23 cellular contexts compared by ENCODE assay signal in genomic region chr19:46727036-46727501, GRCh38. TPM values are rescaled to one million over a fixed set of nuclear protein-coding genes. Genes with fewer than 3 reads are reported as not detected.
DNase-seq lines count a peak whose midpoint lies in the region; ATAC-seq and TF ChIP-seq lines count a peak whose summit lies in the region.
"Had no signal": no experiment of that assay in that cellular context is flagged by ENCODE, and none has a peak within 500 bp of the region (broad histone marks: within the 10 kb centered on the region; RNA-seq: fewer than 3 reads in every experiment).

No MANE protein-coding gene starts in this region.

- H3K9me3 ChIP-seq in BLaER1 (no peaks in the 10 kb centered on the region), IMR-90 (ENCODE audit: control insufficient read depth, insufficient read depth, low read length) (no peaks in the 10 kb centered on the region), gastroesophageal sphincter (no peaks in the 10 kb centered on the region), neuronal stem cell (replicated peaks in 1 of 2; ENCODE audit: control insufficient read depth in 2 of 2, insufficient read depth in 1 of 2, low read depth in 1 of 2, low read length in 2 of 2) (peaks cover 0 to 2% of the 10 kb centered on the region in 2 donors)
- H3K9me3 ChIP-seq: esophagus squamous epithelium, neutrophil had no signal

- no peak for TF ChIP-seq EP300 in gastroesophageal sphincter (IDR thresholded peaks at IDR 0.05)

- H3K4me3 ChIP-seq in BLaER1: no peak overlapping the region
- H3K4me3 ChIP-seq in IMR-90 (ENCODE audit: insufficient read depth, low read depth, low read length): no peak overlapping the region
- no peak overlapping the region for H3K4me3 ChIP-seq in gastroesophageal sphincter
- no peak overlapping the region for H3K4me3 ChIP-seq in neuronal stem cell (ENCODE audit: low read length in 2 of 2)
- H3K4me3 ChIP-seq: esophagus squamous epithelium, GM23248 had no signal

- no peak overlapping the region for H3K14ac ChIP-seq in IMR-90 (replicated peaks; ENCODE audit: low read depth, low read length)
- H3K14ac ChIP-seq in neuronal stem cell (ENCODE audit: low read length): no peak overlapping the region

- H3K4me1 Mint-ChIP-seq in T-cell: peaks cover 10 to 25% (median 22%) of the 10 kb centered on the region in 3 donors

- H4K20me1 ChIP-seq in BLaER1 (peaks cover 100% of the 10 kb centered on the region), IMR-90 (ENCODE audit: insufficient read depth, low read length) (peaks cover 53% of the 10 kb centered on the region)

- no peak overlapping the region for H2BK12ac ChIP-seq in neuronal stem cell (ENCODE audit: low read length)

- WGBS in IMR-90 (ENCODE audit: extremely low coverage in 2 of 2, insufficient read length in 1 of 2), 2 experiments: 66% methylated on average over 10 of the region's 14 CpGs; no CpG with 5 or more reads in 1 of the 2 experiments
- WGBS in gastroesophageal sphincter (ENCODE audit: low coverage in 1 of 2), 2 donors: 32% methylated on average over 6 of the region's 14 CpGs; no CpG with 5 or more reads in 1 of the 2 donors
- WGBS in neuronal stem cell (ENCODE audit: extremely low coverage in 2 of 2, insufficient read length in 2 of 2, insufficient replicate concordance in 1 of 2), 2 donors: no CpG with 5 or more reads among the region's 14 CpGs

- peak overlapping the region; percentile 64; the same call in 1 of the 2 replicates for H3K27ac ChIP-seq in BLaER1
- no peak overlapping the region for H3K27ac ChIP-seq in IMR-90 (ENCODE audit: insufficient read depth, low read length)
- peak overlapping the region in 3 of 4 donors; percentile 49 to 65 (median 62) for H3K27ac ChIP-seq in gastroesophageal sphincter
- no peak overlapping the region for H3K27ac ChIP-seq in neuronal stem cell (replicated peaks; ENCODE audit: low read length)
- H3K27ac ChIP-seq: GM23248, neutrophil had no signal

- peaks cover 34% of the 10 kb centered on the region for H3K36me3 Mint-ChIP-seq in T-cell

- POLR2A ChIA-PET in IMR-90 (lab: Charles Lee; ENCODE audit: unreplicated experiment) (interaction anchor here (0.5 kb wide), 1 partner anchor 529 kb away, joined by 3 read pairs; the partner anchor contains the start of gene CCDC9), T-cell (lab: Charles Lee) (interaction anchor here in 1 of 2 donors (0.6 kb wide), 1 partner anchor 18 kb away, joined by 3 read pairs; no protein-coding TSS in a partner anchor)

- DNase-seq in IMR-90: no peak
- no peak for DNase-seq in neuronal stem cell (ENCODE audit: low spot score)
- DNase-seq in T-cell: no peak
- no peak for DNase-seq in cerebellar cortex (ENCODE audit: low spot score)
- no peak for DNase-seq in AML-193 (lab: John Stamatoyannopoulos, UW)
- DNase-seq: activated CD4-positive, alpha-beta T cell treated with anti-CD3 and anti-CD28 coated beads, Interleukin-2, amount 50 U/mL, for 48 hours; activated naive CD4-positive, alpha-beta T cell treated with anti-CD3 and anti-CD28 coated beads, Interleukin-2, amount 10 ng/mL, durations not matched to agents 7 days and 5 days; activated T-cell treated with anti-CD3 and anti-CD28 coated beads, Interleukin-2, amount 50 U/mL, for 1 hour; CD8-positive, alpha-beta memory T cell; esophagus squamous epithelium; GM23248; MM.1S; NCI-H1694; NCI-H345; stimulated activated naive CD4-positive, alpha-beta T cell had no signal

- peak overlapping the region; percentile 64 for H3K9ac ChIP-seq in BLaER1
- H3K9ac ChIP-seq in IMR-90 (ENCODE audit: low read depth, low read length): no peak overlapping the region
- H3K9ac ChIP-seq in neuronal stem cell (ENCODE audit: low read depth, low read length, poor library complexity): peak overlapping the region; percentile 15
- H3K9ac ChIP-seq: GM23248 had no signal

- H2BK15ac ChIP-seq in IMR-90 (ENCODE audit: low read depth, low read length): no peak overlapping the region
- H2BK15ac ChIP-seq in neuronal stem cell (ENCODE audit: low read length): no peak overlapping the region

- no peak overlapping the region for H3K56ac ChIP-seq in IMR-90 (ENCODE audit: extremely low read depth, insufficient read depth, low read length)

- peaks cover 100% of the 10 kb centered on the region for H3K4me1 ChIP-seq in BLaER1
- H3K4me1 ChIP-seq in IMR-90 (ENCODE audit: control insufficient read depth, insufficient read depth, low read length): peaks cover 13% of the 10 kb centered on the region
- peaks cover 0 to 53% (median 5%) of the 10 kb centered on the region in 3 donors for H3K4me1 ChIP-seq in gastroesophageal sphincter
- H3K4me1 ChIP-seq in neuronal stem cell (ENCODE audit: control insufficient read depth in 2 of 2, insufficient read depth in 1 of 2, low read depth in 1 of 2, low read length in 2 of 2): no peaks in the 10 kb centered on the region

- H2BK20ac ChIP-seq in IMR-90 (ENCODE audit: low read depth, low read length): no peak overlapping the region

- TF ChIP-seq RAD21 in IMR-90 (IDR thresholded peaks at IDR 0.05; ENCODE audit: low read length): no peak

- H4K8ac ChIP-seq in IMR-90 (ENCODE audit: low read depth in 2 of 2, low read length in 2 of 2): no peak overlapping the region
- H4K8ac ChIP-seq in neuronal stem cell (ENCODE audit: low read depth, low read length): no peak overlapping the region

- H2AK5ac ChIP-seq in IMR-90 (ENCODE audit: low read depth, low read length): no peak overlapping the region
- H2AK5ac ChIP-seq in neuronal stem cell (ENCODE audit: low read depth, low read length): no peak overlapping the region

- dilution Hi-C loops in IMR-90 (cut with HindIII; ENCODE audit: low sequenced_read_pairs, unreplicated experiment): no loop called here

- CTCF ChIA-PET in IMR-90 (lab: Yijun Ruan, JAX): no interaction called here
- CTCF ChIA-PET in T-cell (lab: Charles Lee): interaction anchor here in 1 of 2 donors (0.6 kb wide), 1 partner anchor 15 kb away, joined by 6 read pairs; no protein-coding TSS in a partner anchor

- H3K79me1 ChIP-seq in IMR-90 (ENCODE audit: low read depth in 1 of 2, low read length in 2 of 2): peaks cover 29 to 72% of the 10 kb centered on the region in 2 experiments
- peaks cover 14% of the 10 kb centered on the region for H3K79me1 ChIP-seq in neuronal stem cell (ENCODE audit: low read depth, low read length)

- in situ Hi-C loops in IMR-90 (cut with MboI; ENCODE audit: low sequenced_read_pairs): no loop called here

- no TSS peak for BruUV-seq in IMR-90 (replicated peaks; lab: Mats Ljungman, UMichigan)

- TF ChIP-seq POLR2A in IMR-90 (IDR thresholded peaks at IDR 0.05; ENCODE audit: low read depth, low read length) (no peak), gastroesophageal sphincter (IDR thresholded peaks at IDR 0.05) (no peak)

- no peak overlapping the region for H4K5ac ChIP-seq in IMR-90 (ENCODE audit: low read depth, low read length)

- no peaks in the 10 kb centered on the region for H3K27me3 ChIP-seq in BLaER1
- H3K27me3 ChIP-seq in IMR-90 (ENCODE audit: control insufficient read depth, insufficient read depth, low read length): no peaks in the 10 kb centered on the region
- H3K27me3 ChIP-seq in gastroesophageal sphincter: no peaks in the 10 kb centered on the region
- H3K27me3 ChIP-seq in neuronal stem cell (ENCODE audit: control insufficient read depth in 3 of 3, insufficient read depth in 3 of 3, low read depth in 1 of 3, low read length in 3 of 3): no peaks in the 10 kb centered on the region
- H3K27me3 ChIP-seq: esophagus squamous epithelium, neutrophil had no signal

- ATAC-seq in IMR-90 (ENCODE audit: low read depth) (no peak), gastroesophageal sphincter (peak; percentile 6), T-cell (replicated peaks in 1 of 4) (no peak), GM18502 (IDR thresholded peaks at IDR 0.05; ENCODE audit: poor library complexity, unreplicated experiment) (no peak)
- ATAC-seq: Panc1, SK-N-SH treated with all-trans-retinoic acid at 6 μM for 48 hours had no signal

- H2AFZ ChIP-seq in IMR-90 (replicated peaks; ENCODE audit: low read length, poor library complexity) (peak overlapping the region; percentile 59), neuronal stem cell (ENCODE audit: low read length) (no peak overlapping the region)
- H2AFZ ChIP-seq: GM23248 had no signal

- H3K9me3 Mint-ChIP-seq in T-cell: no peaks in the 10 kb centered on the region
- H3K9me3 Mint-ChIP-seq: activated naive CD4-positive, alpha-beta T cell treated with anti-CD3 and anti-CD28 coated beads, Interleukin-2, amount 10 ng/mL, durations not matched to agents 7 days and 5 days; CD8-positive, alpha-beta memory T cell; dendritic cell treated with granulocyte-macrophage colony-stimulating factor and Interleukin-4, amounts not matched to agents 40 ng/mL and 50 ng/mL, for 4 days; type B pancreatic cell had no signal

- no peak overlapping the region for H3K23ac ChIP-seq in IMR-90 (ENCODE audit: low read depth, low read length)
- H3K23ac ChIP-seq in neuronal stem cell (ENCODE audit: low read depth, low read length, poor library complexity): no peak overlapping the region

- peaks cover 14% of the 10 kb centered on the region; the same call in 1 of the 2 replicates for H3K9me1 ChIP-seq in IMR-90 (ENCODE audit: insufficient read depth, low read length)

- H3K4ac ChIP-seq in IMR-90 (ENCODE audit: low read depth, low read length) (no peak overlapping the region), neuronal stem cell (ENCODE audit: low read length) (no peak overlapping the region)

- H3K4me3 Mint-ChIP-seq in T-cell: no peak overlapping the region
- H3K4me3 Mint-ChIP-seq: activated naive CD4-positive, alpha-beta T cell treated with anti-CD3 and anti-CD28 coated beads, Interleukin-2, amount 10 ng/mL, durations not matched to agents 7 days and 5 days; dendritic cell treated with granulocyte-macrophage colony-stimulating factor and Interleukin-4, amounts not matched to agents 40 ng/mL and 50 ng/mL, for 4 days; type B pancreatic cell had no signal

- no peaks in the 10 kb centered on the region for H3K27me3 Mint-ChIP-seq in T-cell
- H3K27me3 Mint-ChIP-seq: activated naive CD4-positive, alpha-beta T cell treated with anti-CD3 and anti-CD28 coated beads, Interleukin-2, amount 10 ng/mL, durations not matched to agents 7 days and 5 days; CD8-positive, alpha-beta memory T cell; dendritic cell treated with granulocyte-macrophage colony-stimulating factor and Interleukin-4, amounts not matched to agents 40 ng/mL and 50 ng/mL, for 4 days; type B pancreatic cell had no signal

- H2BK5ac ChIP-seq in IMR-90 (ENCODE audit: low read depth, low read length, poor library complexity, severe bottlenecking) (no peak overlapping the region), neuronal stem cell (ENCODE audit: low read length) (peak overlapping the region; percentile 54)

- intact Hi-C loops in IMR-90 (cut with micrococcal nuclease): no loop called here

- H3K18ac ChIP-seq in IMR-90 (ENCODE audit: low read depth, low read length): no peak overlapping the region
- H3K18ac ChIP-seq in neuronal stem cell (ENCODE audit: low read length): no peak overlapping the region

- H2BK120ac ChIP-seq in IMR-90 (ENCODE audit: low read depth, low read length): no peak overlapping the region
- no peak overlapping the region for H2BK120ac ChIP-seq in neuronal stem cell (ENCODE audit: low read depth, low read length)

- no peak overlapping the region for H3K27ac Mint-ChIP-seq in T-cell
- H3K27ac Mint-ChIP-seq: dendritic cell treated with granulocyte-macrophage colony-stimulating factor and Interleukin-4, amounts not matched to agents 40 ng/mL and 50 ng/mL, for 4 days; type B pancreatic cell had no signal

- TF ChIP-seq CTCF in IMR-90 (conservative IDR thresholded peaks at IDR 0.05; ENCODE audit: low read depth, low read length): no peak
- no peak for TF ChIP-seq CTCF in gastroesophageal sphincter (IDR thresholded peaks at IDR 0.05)

- H4K91ac ChIP-seq in IMR-90 (ENCODE audit: insufficient read depth, low read depth, low read length) (no peak overlapping the region), neuronal stem cell (ENCODE audit: low read depth, low read length, poor library complexity) (no peak overlapping the region)

- no peak overlapping the region for H2AK9ac ChIP-seq in IMR-90 (replicated peaks; ENCODE audit: low read depth, low read length, poor library complexity)

- peaks cover 95% of the 10 kb centered on the region for H3K36me3 ChIP-seq in BLaER1
- peaks cover 83% of the 10 kb centered on the region for H3K36me3 ChIP-seq in IMR-90 (ENCODE audit: control insufficient read depth, insufficient read depth, low read length)
- peaks cover 0 to 100% of the 10 kb centered on the region in 2 donors for H3K36me3 ChIP-seq in gastroesophageal sphincter
- H3K36me3 ChIP-seq in neuronal stem cell (replicated peaks in 1 of 2; ENCODE audit: control insufficient read depth in 2 of 2, insufficient read depth in 2 of 2, low read length in 2 of 2): peaks cover 94 to 100% of the 10 kb centered on the region in 2 donors

- H3K4me2 ChIP-seq in BLaER1 (peak overlapping the region; percentile 99), IMR-90 (ENCODE audit: low read depth, low read length) (no peak overlapping the region), neuronal stem cell (ENCODE audit: insufficient read depth, low read length, poor library complexity, severe bottlenecking) (no peak overlapping the region)

RNA-seq across cellular contexts. Expression of gene PRKD2, which starts 10.2 kb away (rescaled TPM):
- total RNA-seq in IMR-90 (2012; rRNA removed): 9.9 and 10.0 TPM in 2 replicates
- 18.8 and 19.6 TPM in 2 replicates for polyA plus RNA-seq in IMR-90 (2012; rRNA removed)
- 8.8 and 25.6 TPM in 2 replicates for polyA plus RNA-seq in IMR-90 (2012; cell fraction: cytosol; rRNA removed)
- 44.4 and 97.9 TPM in 2 replicates for polyA plus RNA-seq in IMR-90 (2012; cell fraction: nucleus; rRNA removed; ENCODE audit: low replicate concordance)
- total RNA-seq in gastroesophageal sphincter: 10 to 100 TPM; 15.2 to 33.6 (median 19.7) TPM
- 37.2 TPM for polyA plus RNA-seq in neuronal stem cell (2013, experiment 1 of 2)
- 37.3 TPM for polyA plus RNA-seq in neuronal stem cell (2013, experiment 2 of 2)
- 100 to 1,000 TPM; 121 to 145 (median 138) TPM for total RNA-seq in T-cell

RNA-seq across cellular contexts. Expression of gene FKRP, which starts 18.8 kb away (rescaled TPM):
- total RNA-seq in IMR-90 (2012; rRNA removed): 5.8 and 6.1 TPM in 2 replicates
- polyA plus RNA-seq in IMR-90 (2012; rRNA removed): 25.3 and 28.5 TPM in 2 replicates
- 22.3 and 36.1 TPM in 2 replicates for polyA plus RNA-seq in IMR-90 (2012; cell fraction: cytosol; rRNA removed)
- polyA plus RNA-seq in IMR-90 (2012; cell fraction: nucleus; rRNA removed; ENCODE audit: low replicate concordance): 50.3 and 64.5 TPM in 2 replicates
- total RNA-seq in gastroesophageal sphincter: 10 to 100 TPM; 18.7 to 22.5 (median 20.3) TPM
- 16.8 TPM for polyA plus RNA-seq in neuronal stem cell (2013, experiment 1 of 2)
- 16.0 TPM for polyA plus RNA-seq in neuronal stem cell (2013, experiment 2 of 2)
- total RNA-seq in T-cell: 10 to 100 TPM; 17.8 to 35.3 (median 23.6) TPM

RNA-seq across cellular contexts. Expression of gene STRN4, which starts 19.2 kb away (rescaled TPM):
- total RNA-seq in IMR-90 (2012; rRNA removed) (36.7 and 37.8 TPM in 2 replicates), gastroesophageal sphincter (100 to 1,000 TPM in 1 of 4 donors, 10 to 100 TPM in 3; 64.6 to 109 (median 90.4) TPM), T-cell (100 to 1,000 TPM in 3 of 5 donors, 10 to 100 TPM in 2; 85.2 to 123 (median 101) TPM)
- polyA plus RNA-seq in IMR-90 (2012; rRNA removed): 112 and 127 TPM in 2 replicates
- 111 and 127 TPM in 2 replicates for polyA plus RNA-seq in IMR-90 (2012; cell fraction: cytosol; rRNA removed)
- 158 and 365 TPM in 2 replicates for polyA plus RNA-seq in IMR-90 (2012; cell fraction: nucleus; rRNA removed; ENCODE audit: low replicate concordance)
- 94.3 TPM for polyA plus RNA-seq in neuronal stem cell (2013, experiment 1 of 2)
- polyA plus RNA-seq in neuronal stem cell (2013, experiment 2 of 2): 93.2 TPM

Comparison
In these comparisons a context has a peak if more than half of its experiments do, and no peak if none do; other contexts are left out.
1. H3K27ac ChIP-seq: peak in BLaER1 (single experiment) and gastroesophageal sphincter (3 of 4); none in IMR-90 (single experiment) and neuronal stem cell (single experiment).